11 cellular contexts compared by ENCODE assay signal in the genomic region with DNA sequence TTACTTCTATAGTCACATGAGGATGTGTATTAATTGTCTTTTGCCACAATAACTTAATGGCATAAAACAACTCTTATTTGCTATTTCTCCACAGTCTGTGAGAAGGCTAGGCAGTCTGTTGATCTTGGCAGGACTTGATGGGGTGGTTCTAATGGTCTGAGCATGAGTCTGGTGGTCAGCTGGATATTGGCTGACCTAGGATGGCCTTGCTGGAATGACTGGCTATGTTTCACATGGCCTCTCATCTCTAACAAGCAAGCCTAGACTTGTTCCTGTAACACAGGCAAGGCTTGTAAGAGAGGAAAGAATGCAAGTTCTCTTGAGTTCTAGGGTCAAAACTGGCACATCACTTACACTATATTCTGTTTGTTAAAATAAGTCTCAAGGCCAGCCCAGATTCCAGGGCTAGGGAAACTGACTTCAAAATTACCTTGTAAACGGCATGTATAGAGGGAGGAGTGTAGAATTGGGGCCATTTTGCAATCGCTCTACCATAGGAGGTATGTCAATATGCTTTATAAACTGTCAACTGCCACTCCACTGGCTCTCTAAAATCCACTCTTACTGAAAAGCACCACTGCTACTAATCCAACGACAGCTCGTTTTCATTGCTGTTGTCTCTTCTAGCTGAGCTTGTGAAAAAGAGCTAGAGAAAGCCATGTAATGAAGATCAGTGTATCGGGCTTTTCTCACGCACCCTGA.
A peak's percentile ranks its signal among the peaks of the same experiment; 100 is the strongest.
DNase-seq lines count a peak whose midpoint lies in the region; ATAC-seq, FAIRE-seq and TF ChIP-seq lines count a peak whose summit lies in the region.
"Had no signal": no experiment of that assay in that cellular context is flagged by ENCODE, and none has a peak within 500 bp of the region (broad histone marks: within the 10 kb centered on the region; RNA-seq: fewer than 3 reads in every experiment).

No MANE protein-coding gene starts in this region.

- 84 to 86% methylated on average over 6 of the region's 6 CpGs for WGBS in heart right ventricle, 2 donors

- ATAC-seq in heart right ventricle, result peak; percentile 62 to 93 (median 85)
- peak in 1 of 2 donors; percentile 36 for ATAC-seq in gastrocnemius medialis
- no peak for ATAC-seq in GM21576 (IDR thresholded peaks at IDR 0.05; ENCODE audit: unreplicated experiment)
- no peak for ATAC-seq in HG02852 (IDR thresholded peaks at IDR 0.05; ENCODE audit: unreplicated experiment)

- no peak for TF ChIP-seq CTCF in WERI-Rb-1 (IDR thresholded peaks at IDR 0.05; ENCODE audit: low read depth, low read length)
- TF ChIP-seq CTCF in heart right ventricle (IDR thresholded peaks at IDR 0.05), result no peak
- TF ChIP-seq CTCF in gastrocnemius medialis (IDR thresholded peaks at IDR 0.05 in 4 of 5, conservative IDR thresholded peaks at IDR 0.05 in 1 of 5), result no peak

- H3K4me1 ChIP-seq in heart right ventricle (peaks cover 0 to 37% (median 5%) of the 10 kb centered on the region in 9 donors), gastrocnemius medialis (peaks cover 0 to 4% of the 10 kb centered on the region in 2 donors)
- H3K4me1 ChIP-seq: colonic mucosa had no signal

- H3K36me3 ChIP-seq in WERI-Rb-1 (no peaks in the 10 kb centered on the region), heart right ventricle (no peaks in the 10 kb centered on the region), gastrocnemius medialis (no peaks in the 10 kb centered on the region)
- H3K36me3 ChIP-seq: colonic mucosa had no signal

- H3K9me3 ChIP-seq in WERI-Rb-1 (ENCODE audit: severe bottlenecking) (no peaks in the 10 kb centered on the region), heart right ventricle (no peaks in the 10 kb centered on the region), gastrocnemius medialis (no peaks in the 10 kb centered on the region)
- H3K9me3 ChIP-seq: colonic mucosa had no signal

- DNase-seq in HTR-8/SVneo (ENCODE audit: insufficient read length, low spot score) (peak; percentile 66), WERI-Rb-1 (no peak), heart right ventricle (peak in 1 of 2 donors; percentile 45), gastrocnemius medialis (peak; percentile 3 to 15), NCI-H524 treated with DMSO at 0.1 percent for 48 hours (lab: John Stamatoyannopoulos, UW) (no peak), NCI-H1436 treated with DMSO at 0.1 percent for 48 hours (lab: John Stamatoyannopoulos, UW) (no peak)
- DNase-seq: colonic mucosa, retina had no signal

- intact Hi-C loops in heart right ventricle (cut with DNase I), result no loop called here
- intact Hi-C loops in gastrocnemius medialis (cut with DNase I; ENCODE audit: low total_unique reads), result no loop called here

- H3K4me3 ChIP-seq in WERI-Rb-1 (ENCODE audit: low read depth, low read length) (peak overlapping the region; percentile 18), heart right ventricle (no peak overlapping the region), gastrocnemius medialis (no peak overlapping the region)
- H3K4me3 ChIP-seq: colonic mucosa had no signal

- H3K27me3 ChIP-seq in WERI-Rb-1 (ENCODE audit: insufficient read depth, low read depth, severe bottlenecking) (no peaks in the 10 kb centered on the region), heart right ventricle (no peaks in the 10 kb centered on the region), gastrocnemius medialis (no peaks in the 10 kb centered on the region)
- H3K27me3 ChIP-seq: colonic mucosa had no signal

- peak; percentile 87 for FAIRE-seq in HTR-8/SVneo (lab: Jason Lieb, UNC)
- FAIRE-seq: D721Med had no signal

- in situ Hi-C loops in gastrocnemius medialis (cut with MboI; ENCODE audit: low sequenced_read_pairs in 4 of 4), result no loop called here

- no peak overlapping the region for H3K27ac ChIP-seq in WERI-Rb-1
- H3K27ac ChIP-seq in heart right ventricle, result peak overlapping the region in 8 of 10 donors; percentile 20 to 82 (median 61)
- H3K27ac ChIP-seq in gastrocnemius medialis, result peak overlapping the region in 2 of 4 donors; percentile 5 to 10
- H3K27ac ChIP-seq: colonic mucosa had no signal

- TF ChIP-seq POLR2A in gastrocnemius medialis (IDR thresholded peaks at IDR 0.05), result no peak

Comparison
In these comparisons a context has a peak if more than half of its experiments do, and no peak if none do; other contexts are left out.
1. DNase-seq: peak in HTR-8/SVneo (single experiment) and gastrocnemius medialis (2 of 2); none in WERI-Rb-1 (single experiment), NCI-H524 treated with DMSO at 0.1 percent for 48 hours (single experiment) and NCI-H1436 treated with DMSO at 0.1 percent for 48 hours (single experiment).
2. ATAC-seq: peak in heart right ventricle (8 of 8); none in GM21576 (single experiment) and HG02852 (single experiment).